Comparison of ENCODE assay signal across 14 cellular contexts in the genomic region with DNA sequence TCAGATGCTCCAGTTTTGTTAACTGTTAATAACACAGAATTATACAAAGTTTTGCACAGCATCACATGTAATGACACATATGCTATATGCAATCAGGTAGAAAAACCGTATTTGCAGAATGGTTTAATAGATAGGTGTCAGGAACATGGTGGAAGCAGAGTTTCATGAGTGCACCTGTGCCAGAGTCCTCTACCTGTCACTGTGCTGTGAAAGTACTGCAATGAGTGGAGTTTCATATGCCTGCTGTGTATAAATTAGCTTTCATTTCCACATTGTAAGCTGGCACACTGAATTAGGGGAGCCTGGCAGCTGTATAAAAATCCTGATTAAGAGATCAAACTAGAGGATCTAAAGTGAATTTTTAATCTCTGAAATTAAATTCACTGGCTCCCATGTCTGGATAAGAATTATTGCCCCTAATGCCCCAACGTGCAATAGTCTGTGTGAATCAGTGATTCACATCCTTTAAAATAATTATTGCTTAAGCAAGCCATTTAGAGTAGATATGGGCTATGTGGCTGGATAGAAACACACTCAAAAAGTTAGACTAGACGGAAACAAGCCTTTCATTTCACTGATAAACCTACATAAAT. TPM values are rescaled to one million over a fixed set of nuclear protein-coding genes. Genes with fewer than 3 reads are reported as not detected.
DNase-seq lines count a peak whose midpoint lies in the region; ATAC-seq and TF ChIP-seq lines count a peak whose summit lies in the region.
"Had no signal": no experiment of that assay in that cellular context is flagged by ENCODE, and none has a peak within 500 bp of the region (broad histone marks: within the 10 kb centered on the region; RNA-seq: fewer than 3 reads in every experiment).

No MANE protein-coding gene starts in this region.

- no peak overlapping the region; the same call in 1 of the 2 replicates for H3K9ac ChIP-seq in MM.1S (ENCODE audit: low read length)

- peak overlapping the region; percentile 62 for H3K27ac ChIP-seq in MM.1S (ENCODE audit: low read length)
- H3K27ac ChIP-seq: VCaP had no signal

- no peak overlapping the region for H3K4me3 ChIP-seq in MM.1S (ENCODE audit: low read length)
- H3K4me3 ChIP-seq: gastrocnemius medialis had no signal

- DNase-seq in MM.1S = peak; percentile 68
- no peak for DNase-seq in activated effector memory CD4-positive, alpha-beta T cell treated with anti-CD3 and anti-CD28 coated beads, Interleukin-2, amount 50 U/mL, for 16 hours
- no peak for DNase-seq in omental fat pad (ENCODE audit: low spot score)
- no peak for DNase-seq in SHP77 treated with DMSO at 0.1 percent for 48 hours (lab: John Stamatoyannopoulos, UW)
- DNase-seq in GM10266 (ENCODE audit: extremely low spot score) = no peak
- DNase-seq: effector CD4-positive, alpha-beta T cell; gastrocnemius medialis; NCI-H1092 treated with DMSO at 0.1 percent for 48 hours; retina; SHP77 had no signal

- H2AFZ ChIP-seq in MM.1S (ENCODE audit: low read length) = no peak overlapping the region

- H3K27me3 ChIP-seq in MM.1S (replicated peaks; ENCODE audit: insufficient read depth, low read length) = no peaks in the 10 kb centered on the region
- H3K27me3 ChIP-seq: gastrocnemius medialis had no signal

- H3K36me3 ChIP-seq in MM.1S (replicated peaks; ENCODE audit: insufficient read depth, low read length) = no peaks in the 10 kb centered on the region

- H3K9me2 ChIP-seq in MM.1S (replicated peaks; ENCODE audit: insufficient read depth, low read length) = no peaks in the 10 kb centered on the region

- no peaks in the 10 kb centered on the region for H4K20me1 ChIP-seq in MM.1S (ENCODE audit: insufficient read depth, low read length)

- H3K4me2 ChIP-seq in MM.1S (ENCODE audit: low read depth, low read length) = peak overlapping the region; percentile 39

- H3K9me3 ChIP-seq in MM.1S (replicated peaks; ENCODE audit: insufficient read depth, low read length) = no peaks in the 10 kb centered on the region
- H3K9me3 ChIP-seq: gastrocnemius medialis had no signal

- TF ChIP-seq CTCF in MM.1S (IDR thresholded peaks at IDR 0.05; ENCODE audit: low read length) (no peak), omental fat pad (IDR thresholded peaks at IDR 0.05) (no peak), GM10266 (IDR thresholded peaks at IDR 0.05; ENCODE audit: control insufficient read depth, insufficient read depth, low read depth, missing control alignments) (no peak)

- ATAC-seq in GM18511 (IDR thresholded peaks at IDR 0.05; ENCODE audit: unreplicated experiment) = peak; percentile 78
- ATAC-seq in GM19455 (IDR thresholded peaks at IDR 0.05; ENCODE audit: unreplicated experiment) = peak; percentile 73
- ATAC-seq in HG02870 (IDR thresholded peaks at IDR 0.05; ENCODE audit: unreplicated experiment) = peak; percentile 94
- ATAC-seq in omental fat pad (ENCODE audit: low FRiP score) = no peak
- ATAC-seq: gastrocnemius medialis had no signal

- peaks cover 18% of the 10 kb centered on the region for H3K4me1 ChIP-seq in MM.1S (ENCODE audit: low read length)
- H3K4me1 ChIP-seq: gastrocnemius medialis had no signal

- H3K79me2 ChIP-seq in MM.1S (ENCODE audit: low read length) = no peaks in the 10 kb centered on the region

- H3F3A ChIP-seq in MM.1S (ENCODE audit: insufficient read depth, low read length) = peaks cover 14% of the 10 kb centered on the region

RNA-seq across cellular contexts. Expression of a gene that starts 8.5 kb away (rescaled TPM):
- 10 to 100 TPM in 3 of 4 donors, 1 to 10 TPM in 1; 7.4 to 20.0 (median 13.4) TPM for total RNA-seq in omental fat pad
